In the genomic region with DNA sequence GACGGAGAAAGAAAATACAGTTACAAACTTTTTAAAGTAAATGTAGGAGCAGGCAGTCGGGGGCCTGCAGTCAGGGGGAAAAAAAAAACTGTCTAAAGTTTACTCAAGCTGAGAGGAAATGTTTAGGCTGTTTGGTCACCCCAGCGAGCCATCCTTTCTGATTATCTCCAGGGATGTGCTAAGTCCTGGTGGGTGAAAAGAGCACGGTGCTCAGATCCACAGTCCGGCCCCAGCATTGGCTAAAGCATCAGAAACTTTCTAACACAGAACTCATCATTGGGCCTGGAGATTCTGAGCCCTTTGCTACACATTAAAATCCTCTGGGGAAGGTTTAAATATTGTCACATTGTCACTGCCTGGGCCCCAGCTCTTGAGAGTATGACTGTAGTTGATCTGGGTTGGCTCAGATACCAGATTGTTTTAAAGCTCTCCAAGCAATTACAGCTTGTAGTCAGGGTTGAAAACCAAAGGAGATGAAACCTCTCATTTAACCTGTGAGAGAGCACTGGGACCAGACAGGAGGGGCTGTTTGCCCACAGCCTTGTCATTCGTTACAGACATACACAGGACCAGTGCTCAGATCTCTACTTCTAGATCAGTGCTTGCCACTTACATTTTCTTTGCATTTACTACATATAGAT, we compare ENCODE assay signal across 21 cellular contexts.
"Had no signal": no experiment of that assay in that cellular context is flagged by ENCODE, and none has a peak within 500 bp of the region (broad histone marks: within the 10 kb centered on the region; RNA-seq: fewer than 3 reads in every experiment).

No MANE protein-coding gene starts in this region.

- H3K4me1 Mint-ChIP-seq: activated CD4-positive, alpha-beta memory T cell treated with anti-CD3 and anti-CD28 coated beads, Interleukin-2, amount 10 ng/mL, durations not matched to agents 7 days and 5 days; activated naive CD8-positive, alpha-beta T cell treated with anti-CD3 and anti-CD28 coated beads for 36 hours; activated T-helper 17 cell treated with anti-CD3 and anti-CD28 coated beads, Interleukin-2, amount 50 U/mL, for 72 hours; central memory CD8-positive, alpha-beta T cell had no signal

- H3K4me1 ChIP-seq: gastrocnemius medialis, psoas muscle, tibial nerve, uterus had no signal

- H3K27me3 Mint-ChIP-seq: activated CD4-positive, alpha-beta memory T cell treated with anti-CD3 and anti-CD28 coated beads, Interleukin-2, amount 10 ng/mL, durations not matched to agents 7 days and 5 days; brain had no signal

- H3K36me3 Mint-ChIP-seq: activated naive CD8-positive, alpha-beta T cell treated with anti-CD3 and anti-CD28 coated beads for 36 hours; brain had no signal

- H3K9me3 ChIP-seq: gastrocnemius medialis, ovary, psoas muscle, tibial nerve, uterus had no signal

- H3K27me3 ChIP-seq: gastrocnemius medialis, ovary, tibial nerve, uterus had no signal

- H3K4me3 ChIP-seq: gastrocnemius medialis, ovary, psoas muscle, tibial nerve, uterus had no signal

- H3K27ac ChIP-seq: gastrocnemius medialis, ovary, psoas muscle, tibial nerve, uterus had no signal

- H3K36me3 ChIP-seq: gastrocnemius medialis, ovary, tibial nerve, uterus had no signal

- DNase-seq: activated CD4-positive, alpha-beta memory T cell treated with anti-CD3 and anti-CD28 coated beads, Interleukin-2, amount 10 ng/mL, durations not matched to agents 7 days and 5 days; activated CD4-positive, alpha-beta T cell treated with anti-CD3 and anti-CD28 coated beads for 4 hours; activated naive CD4-positive, alpha-beta T cell; activated naive CD8-positive, alpha-beta T cell treated with anti-CD3 and anti-CD28 coated beads for 36 hours; activated T-cell treated with anti-CD3 and anti-CD28 coated beads, Interleukin-2, amount 50 U/mL, for 1 hour; amniotic stem cell; cortex of kidney; erythroblast; gastrocnemius medialis; head of caudate nucleus; kidney glomerular epithelial cell; left ventricle myocardium superior; ovary; psoas muscle; right cardiac atrium; stimulated activated naive CD8-positive, alpha-beta T cell treated with anti-CD3 and anti-CD28 coated beads, Interleukin-15, Interleukin-2, amounts not matched to agents 100 U/mL and 50 U/mL, for 24 hours; uterus had no signal

- H3K27ac Mint-ChIP-seq: activated CD4-positive, alpha-beta memory T cell treated with anti-CD3 and anti-CD28 coated beads, Interleukin-2, amount 10 ng/mL, durations not matched to agents 7 days and 5 days; activated naive CD8-positive, alpha-beta T cell treated with anti-CD3 and anti-CD28 coated beads for 36 hours; activated T-helper 17 cell treated with anti-CD3 and anti-CD28 coated beads, Interleukin-2, amount 50 U/mL, for 72 hours had no signal

- H3K9me3 Mint-ChIP-seq: activated CD4-positive, alpha-beta memory T cell treated with anti-CD3 and anti-CD28 coated beads, Interleukin-2, amount 10 ng/mL, durations not matched to agents 7 days and 5 days; activated naive CD8-positive, alpha-beta T cell treated with anti-CD3 and anti-CD28 coated beads for 36 hours; activated T-helper 17 cell treated with anti-CD3 and anti-CD28 coated beads, Interleukin-2, amount 50 U/mL, for 72 hours; central memory CD8-positive, alpha-beta T cell had no signal

- H3K4me3 Mint-ChIP-seq: activated CD4-positive, alpha-beta memory T cell treated with anti-CD3 and anti-CD28 coated beads, Interleukin-2, amount 10 ng/mL, durations not matched to agents 7 days and 5 days; activated naive CD8-positive, alpha-beta T cell treated with anti-CD3 and anti-CD28 coated beads for 36 hours; activated T-helper 17 cell treated with anti-CD3 and anti-CD28 coated beads, Interleukin-2, amount 50 U/mL, for 72 hours; brain; central memory CD8-positive, alpha-beta T cell had no signal
